ENCODE assay signal across 8 cellular contexts in the genomic region with DNA sequence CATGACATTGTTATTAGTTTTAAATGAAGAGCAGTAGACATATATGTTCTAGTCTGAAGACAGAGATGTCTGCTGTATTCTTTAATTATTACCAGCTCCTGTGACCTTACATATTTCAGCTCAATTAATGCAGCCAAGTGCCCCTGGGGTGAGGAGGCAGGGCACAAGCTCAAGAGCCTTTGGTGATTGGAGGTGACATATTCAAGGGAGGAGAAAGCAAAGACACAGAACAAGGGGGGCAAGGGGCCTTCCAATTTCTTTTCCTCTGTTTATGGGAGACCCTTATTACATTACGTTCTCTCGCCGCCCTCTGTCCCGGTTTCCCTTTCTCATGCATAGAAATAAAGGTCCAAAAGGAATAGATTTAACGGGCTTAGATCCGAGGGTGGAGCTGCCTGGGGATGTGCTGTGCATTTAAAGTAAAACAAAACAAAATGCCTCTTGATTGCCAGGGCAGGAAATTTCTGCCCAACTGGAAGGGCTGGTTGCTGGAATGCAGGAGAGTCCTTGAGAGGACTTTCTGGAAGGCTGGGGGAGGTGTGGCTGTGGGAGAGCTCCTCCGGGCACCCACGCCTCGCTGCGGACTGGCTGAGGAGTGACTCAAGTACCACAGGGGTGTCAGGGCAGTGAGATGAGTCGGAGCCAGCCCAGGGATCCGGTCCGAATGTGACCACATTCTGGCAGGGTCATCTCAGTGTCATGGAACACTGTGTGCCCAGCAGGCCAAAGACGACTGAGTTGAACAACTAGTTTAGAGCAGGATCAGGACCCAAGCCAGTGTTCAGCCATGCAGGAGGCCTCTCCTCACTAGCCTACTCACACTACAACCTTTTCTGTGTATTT. TPM values are rescaled to one million over a fixed set of nuclear protein-coding genes. Genes with fewer than 3 reads are reported as not detected.
A peak's percentile ranks its signal among the peaks of the same experiment; 100 is the strongest.
DNase-seq lines count a peak whose midpoint lies in the region; ATAC-seq lines count a peak whose summit lies in the region.

No MANE protein-coding gene starts in this region.

- H3K4me3 ChIP-seq in skin epidermis: peak overlapping the region in 2 of 7 experiments; percentile 2 to 10

- peaks cover 6% of the 10 kb centered on the region for H3K27me3 Mint-ChIP-seq in activated T-cell treated with anti-CD3 and anti-CD28 coated beads, Interleukin-2, amount 50 U/mL, for 72 hours (ENCODE audit: low read depth)
- H3K27me3 Mint-ChIP-seq in effector memory CD8-positive, alpha-beta T cell: peaks cover 31 to 42% of the 10 kb centered on the region in 2 donors

- H3K4me1 Mint-ChIP-seq in activated T-cell treated with anti-CD3 and anti-CD28 coated beads, Interleukin-2, amount 50 U/mL, for 72 hours (ENCODE audit: low read depth): no peaks in the 10 kb centered on the region
- no peaks in the 10 kb centered on the region for H3K4me1 Mint-ChIP-seq in effector memory CD8-positive, alpha-beta T cell (ENCODE audit: low read depth in 2 of 2)

- H3K27ac ChIP-seq in skin epidermis: peak overlapping the region in 20 of 21 experiments; percentile 18 to 82 (median 52)

- no peak for ATAC-seq in GM21619 (IDR thresholded peaks at IDR 0.05; ENCODE audit: unreplicated experiment)
- ATAC-seq in activated T-cell treated with anti-CD3 and anti-CD28 coated beads, Interleukin-2, amount 50 U/mL, for 72 hours (replicated peaks in 1 of 2): no peak
- ATAC-seq in effector memory CD8-positive, alpha-beta T cell (replicated peaks): no peak
- ATAC-seq in GM21786 (IDR thresholded peaks at IDR 0.05; ENCODE audit: unreplicated experiment): no peak

- H3K9me3 Mint-ChIP-seq in activated T-cell treated with anti-CD3 and anti-CD28 coated beads, Interleukin-2, amount 50 U/mL, for 72 hours: no peaks in the 10 kb centered on the region
- no peaks in the 10 kb centered on the region for H3K9me3 Mint-ChIP-seq in effector memory CD8-positive, alpha-beta T cell

- no peak overlapping the region for H3K4me3 Mint-ChIP-seq in activated T-cell treated with anti-CD3 and anti-CD28 coated beads, Interleukin-2, amount 50 U/mL, for 72 hours
- H3K4me3 Mint-ChIP-seq in effector memory CD8-positive, alpha-beta T cell: no peak overlapping the region

- peak; percentile 61 for DNase-seq in GM04504 (ENCODE audit: low read depth)
- peak; percentile 55 for DNase-seq in amniotic stem cell (lab: John Stamatoyannopoulos, UW)
- peak; percentile 77 for DNase-seq in hepatic stellate cell (ENCODE audit: low spot score)
- DNase-seq in activated T-cell treated with anti-CD3 and anti-CD28 coated beads, Interleukin-2, amount 50 U/mL, for 72 hours: no peak
- DNase-seq in effector memory CD8-positive, alpha-beta T cell: no peak

- H3K36me3 Mint-ChIP-seq in activated T-cell treated with anti-CD3 and anti-CD28 coated beads, Interleukin-2, amount 50 U/mL, for 72 hours (ENCODE audit: insufficient read depth in 2 of 2): no peaks in the 10 kb centered on the region
- H3K36me3 Mint-ChIP-seq in effector memory CD8-positive, alpha-beta T cell (ENCODE audit: insufficient read depth): no peaks in the 10 kb centered on the region

- H3K27ac Mint-ChIP-seq in activated T-cell treated with anti-CD3 and anti-CD28 coated beads, Interleukin-2, amount 50 U/mL, for 72 hours: no peak overlapping the region
- H3K27ac Mint-ChIP-seq in effector memory CD8-positive, alpha-beta T cell: no peak overlapping the region

RNA-seq across cellular contexts. Expression of gene GSG1, which starts 32.1 kb away (rescaled TPM):
- total RNA-seq in activated T-cell treated with anti-CD3 and anti-CD28 coated beads, Interleukin-2, amount 50 U/mL, for 72 hours: not detected

Comparison
In these comparisons a context has a peak if more than half of its experiments do, and no peak if none do; other contexts are left out.
1. DNase-seq: peak in GM04504 (single experiment), amniotic stem cell (single experiment) and hepatic stellate cell (single experiment); none in activated T-cell treated with anti-CD3 and anti-CD28 coated beads, Interleukin-2, amount 50 U/mL, for 72 hours (0 of 2) and effector memory CD8-positive, alpha-beta T cell (0 of 3).